In the genomic region with DNA sequence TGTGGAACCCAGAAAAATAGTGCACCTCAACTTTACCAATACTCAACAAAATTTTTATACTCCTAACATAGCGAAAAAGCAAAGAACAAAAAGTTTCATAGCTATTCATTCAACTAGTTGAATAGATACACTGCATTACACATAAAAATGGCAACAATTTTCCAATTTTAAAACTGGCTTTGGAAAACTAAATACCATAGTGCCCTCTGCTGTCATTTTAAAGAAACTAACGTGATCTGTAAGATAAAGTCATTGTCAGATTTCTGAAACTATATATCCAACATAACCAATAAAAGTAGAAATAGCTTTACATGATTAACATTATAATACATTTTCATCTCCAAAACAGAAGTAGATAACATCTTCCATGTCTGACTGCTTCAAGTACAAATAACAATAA, we compare ENCODE assay signal across 1 cellular context.
TF ChIP-seq lines count a peak whose summit lies in the region.

No MANE protein-coding gene starts in this region.

TF ChIP-seq in GM23338, 12 proteins besides CTCF, POLR2A, EP300 and RAD21 (continued from another document):
- TF ChIP-seq, protein P1, sequence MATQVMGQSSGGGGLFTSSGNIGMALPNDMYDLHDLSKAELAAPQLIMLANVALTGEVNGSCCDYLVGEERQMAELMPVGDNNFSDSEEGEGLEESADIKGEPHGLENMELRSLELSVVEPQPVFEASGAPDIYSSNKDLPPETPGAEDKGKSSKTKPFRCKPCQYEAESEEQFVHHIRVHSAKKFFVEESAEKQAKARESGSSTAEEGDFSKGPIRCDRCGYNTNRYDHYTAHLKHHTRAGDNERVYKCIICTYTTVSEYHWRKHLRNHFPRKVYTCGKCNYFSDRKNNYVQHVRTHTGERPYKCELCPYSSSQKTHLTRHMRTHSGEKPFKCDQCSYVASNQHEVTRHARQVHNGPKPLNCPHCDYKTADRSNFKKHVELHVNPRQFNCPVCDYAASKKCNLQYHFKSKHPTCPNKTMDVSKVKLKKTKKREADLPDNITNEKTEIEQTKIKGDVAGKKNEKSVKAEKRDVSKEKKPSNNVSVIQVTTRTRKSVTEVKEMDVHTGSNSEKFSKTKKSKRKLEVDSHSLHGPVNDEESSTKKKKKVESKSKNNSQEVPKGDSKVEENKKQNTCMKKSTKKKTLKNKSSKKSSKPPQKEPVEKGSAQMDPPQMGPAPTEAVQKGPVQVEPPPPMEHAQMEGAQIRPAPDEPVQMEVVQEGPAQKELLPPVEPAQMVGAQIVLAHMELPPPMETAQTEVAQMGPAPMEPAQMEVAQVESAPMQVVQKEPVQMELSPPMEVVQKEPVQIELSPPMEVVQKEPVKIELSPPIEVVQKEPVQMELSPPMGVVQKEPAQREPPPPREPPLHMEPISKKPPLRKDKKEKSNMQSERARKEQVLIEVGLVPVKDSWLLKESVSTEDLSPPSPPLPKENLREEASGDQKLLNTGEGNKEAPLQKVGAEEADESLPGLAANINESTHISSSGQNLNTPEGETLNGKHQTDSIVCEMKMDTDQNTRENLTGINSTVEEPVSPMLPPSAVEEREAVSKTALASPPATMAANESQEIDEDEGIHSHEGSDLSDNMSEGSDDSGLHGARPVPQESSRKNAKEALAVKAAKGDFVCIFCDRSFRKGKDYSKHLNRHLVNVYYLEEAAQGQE (IDR thresholded peaks at IDR 0.05; ENCODE audit: unreplicated experiment) = no peak
- no peak for TF ChIP-seq POLR2AphosphoS5 (IDR thresholded peaks at IDR 0.05; ENCODE audit: low read depth)
- TF ChIP-seq CREB1 (CRISPR knock-in tag; IDR thresholded peaks at IDR 0.05; ENCODE audit: low read depth) = no peak
- no peak for TF ChIP-seq NANOG (IDR thresholded peaks at IDR 0.05; ENCODE audit: borderline replicate concordance)
- no peak for TF ChIP-seq EZH2 (IDR thresholded peaks at IDR 0.05; ENCODE audit: low read depth, unreplicated experiment)
- TF ChIP-seq JUNB (IDR thresholded peaks at IDR 0.05; ENCODE audit: unreplicated experiment) = no peak
TF ChIP-seq in GM23338: peak in this region for 0.
